12 cellular contexts compared by ENCODE assay signal in genomic region chr18:57447154-57447621, GRCh38. TPM values are rescaled to one million over a fixed set of nuclear protein-coding genes. Genes with fewer than 3 reads are reported as not detected.
A peak's percentile ranks its signal among the peaks of the same experiment; 100 is the strongest.
DNase-seq lines count a peak whose midpoint lies in the region; ATAC-seq and TF ChIP-seq lines count a peak whose summit lies in the region.
"Had no signal": no experiment of that assay in that cellular context is flagged by ENCODE, and none has a peak within 500 bp of the region (broad histone marks: within the 10 kb centered on the region; RNA-seq: fewer than 3 reads in every experiment).

No MANE protein-coding gene starts in this region.

- no peak overlapping the region for H3K23ac ChIP-seq in neuronal stem cell (ENCODE audit: low read depth, low read length, poor library complexity)

- H3K4me1 Mint-ChIP-seq in endodermal cell = peaks cover 4% of the 10 kb centered on the region
- H3K4me1 Mint-ChIP-seq: stimulated activated naive B cell treated with anti-CD40 and anti-IgM and Interleukin-4, amounts not matched to agents 10 μg/mL and 1 μg/mL and 100 μg/mL, for 72 hours had no signal

- CTCF ChIA-PET in SK-N-SH (lab: Yijun Ruan, JAX) = interaction anchor here (1.2 to 2.1 kb wide), 4 partner anchors 10 to 675 kb away, joined by 4 to 6 read pairs (median 4); no protein-coding TSS in a partner anchor

- no peak overlapping the region for H3K27ac Mint-ChIP-seq in endodermal cell
- H3K27ac Mint-ChIP-seq: stimulated activated naive B cell treated with anti-CD40 and anti-IgM and Interleukin-4, amounts not matched to agents 10 μg/mL and 1 μg/mL and 100 μg/mL, for 72 hours; T-helper 1 cell treated with Interleukin-12 subunit alpha and Interleukin-12 subunit beta and Interleukin-4 antibody, amounts not matched to agents 30 μg/mL and 1 μg/mL, for 36 hours had no signal

- DNase-seq in SK-N-SH (no peak), NCI-H146 treated with DMSO at 0.1 percent for 48 hours (lab: John Stamatoyannopoulos, UW; ENCODE audit: unreplicated experiment) (peak; percentile 89), endodermal cell (peak; percentile 95), neuronal stem cell (ENCODE audit: low spot score) (peak; percentile 85)
- DNase-seq in stimulated activated CD4-positive, alpha-beta T cell treated with anti-CD3 and anti-CD28 coated beads, Interleukin-4, amount 100 ng/mL, for 1 hour = no peak
- DNase-seq: NCI-H1092 treated with DMSO at 0.1 percent for 48 hours; stimulated activated naive B cell treated with anti-CD40 and anti-IgM and Interleukin-4, amounts not matched to agents 10 μg/mL and 1 μg/mL and 100 μg/mL, for 72 hours had no signal

- no peaks in the 10 kb centered on the region for H3K36me3 Mint-ChIP-seq in endodermal cell (ENCODE audit: low read depth)
- H3K36me3 Mint-ChIP-seq: stimulated activated naive B cell treated with anti-CD40 and anti-IgM and Interleukin-4, amounts not matched to agents 10 μg/mL and 1 μg/mL and 100 μg/mL, for 72 hours had no signal

- H3K4me1 ChIP-seq in SK-N-SH (ENCODE audit: control insufficient read depth in 1 of 2, insufficient read depth in 2 of 2, low read depth in 1 of 2, low read length in 1 of 2) (peaks cover 0 to 8% of the 10 kb centered on the region in 2 experiments; a peak in 2 of 4 replicates), endodermal cell (ENCODE audit: control insufficient read depth, insufficient read depth, low read length) (no peaks in the 10 kb centered on the region), neuronal stem cell (ENCODE audit: control insufficient read depth in 2 of 2, insufficient read depth in 1 of 2, low read depth in 1 of 2, low read length in 2 of 2) (peaks cover 2 to 4% of the 10 kb centered on the region in 2 donors)
- H3K4me1 ChIP-seq: adrenal gland had no signal

- TF ChIP-seq CTCF in SK-N-SH (IDR thresholded peaks at IDR 0.05) (no peak), endodermal cell (conservative IDR thresholded peaks at IDR 0.05) (peak; percentile 68)

- WGBS in SK-N-SH (ENCODE audit: low lambda C conversion rate) = 94% methylated on average over 14 of the region's 14 CpGs
- 4 to 11% methylated on average over 7 to 14 of the region's 14 CpGs for WGBS in endodermal cell (ENCODE audit: insufficient coverage in 1 of 2, insufficient read length in 1 of 2), 2 experiments
- WGBS in neuronal stem cell (ENCODE audit: extremely low coverage in 2 of 2, insufficient read length in 2 of 2, insufficient replicate concordance in 1 of 2), 2 donors = no CpG with 5 or more reads among the region's 14 CpGs

- H3K9me2 ChIP-seq in SK-N-SH = no peaks in the 10 kb centered on the region

- no peak overlapping the region for H2BK12ac ChIP-seq in neuronal stem cell (ENCODE audit: low read length)

- H3K9ac ChIP-seq in SK-N-SH = no peak overlapping the region
- H3K9ac ChIP-seq in endodermal cell (ENCODE audit: extremely low read depth, low read length, poor library complexity, severe bottlenecking) = no peak overlapping the region
- H3K9ac ChIP-seq in neuronal stem cell (ENCODE audit: low read depth, low read length, poor library complexity) = no peak overlapping the region

- no peaks in the 10 kb centered on the region for H4K20me1 ChIP-seq in SK-N-SH (ENCODE audit: insufficient read depth)

- no peak overlapping the region for H2AK5ac ChIP-seq in neuronal stem cell (ENCODE audit: low read depth, low read length)

- H3K79me1 ChIP-seq in neuronal stem cell (ENCODE audit: low read depth, low read length) = no peaks in the 10 kb centered on the region

- H3K79me2 ChIP-seq in SK-N-SH (ENCODE audit: insufficient read depth) = no peaks in the 10 kb centered on the region

- H4K8ac ChIP-seq in neuronal stem cell (ENCODE audit: low read depth, low read length) = no peak overlapping the region

- H3K27ac ChIP-seq in SK-N-SH (ENCODE audit: low read depth in 2 of 2, low read length in 1 of 2) (no peak overlapping the region), endodermal cell (ENCODE audit: low read depth, low read length) (no peak overlapping the region), neuronal stem cell (replicated peaks; ENCODE audit: low read length) (no peak overlapping the region)
- H3K27ac ChIP-seq: adrenal gland had no signal

- H3K4ac ChIP-seq in neuronal stem cell (ENCODE audit: low read length) = no peak overlapping the region

- H3K9me3 Mint-ChIP-seq in endodermal cell = no peaks in the 10 kb centered on the region
- H3K9me3 Mint-ChIP-seq: stimulated activated naive B cell treated with anti-CD40 and anti-IgM and Interleukin-4, amounts not matched to agents 10 μg/mL and 1 μg/mL and 100 μg/mL, for 72 hours; T-helper 1 cell treated with Interleukin-12 subunit alpha and Interleukin-12 subunit beta and Interleukin-4 antibody, amounts not matched to agents 30 μg/mL and 1 μg/mL, for 36 hours had no signal

- H3K4me3 Mint-ChIP-seq in endodermal cell = no peak overlapping the region
- H3K4me3 Mint-ChIP-seq: stimulated activated naive B cell treated with anti-CD40 and anti-IgM and Interleukin-4, amounts not matched to agents 10 μg/mL and 1 μg/mL and 100 μg/mL, for 72 hours; T-helper 1 cell treated with Interleukin-12 subunit alpha and Interleukin-12 subunit beta and Interleukin-4 antibody, amounts not matched to agents 30 μg/mL and 1 μg/mL, for 36 hours had no signal

- H3K27me3 ChIP-seq in SK-N-SH (ENCODE audit: insufficient read depth) = no peaks in the 10 kb centered on the region
- H3K27me3 ChIP-seq in endodermal cell (ENCODE audit: control insufficient read depth, insufficient read depth, low read length, poor library complexity, severe bottlenecking) = peaks cover 42% of the 10 kb centered on the region
- H3K27me3 ChIP-seq in neuronal stem cell (ENCODE audit: control insufficient read depth in 3 of 3, insufficient read depth in 3 of 3, low read depth in 1 of 3, low read length in 3 of 3) = peaks cover 0 to 15% (median 12%) of the 10 kb centered on the region in 3 experiments

- POLR2A ChIA-PET in SK-N-SH (lab: Yijun Ruan, JAX) = no interaction called here

- ATAC-seq in SK-N-SH treated with all-trans-retinoic acid at 6 μM for 48 hours = no peak
- no peak for ATAC-seq in GM19395 (IDR thresholded peaks at IDR 0.05; ENCODE audit: unreplicated experiment)
- no peak for ATAC-seq in HG03196 (IDR thresholded peaks at IDR 0.05; ENCODE audit: unreplicated experiment)
- ATAC-seq: stimulated activated naive B cell treated with anti-CD40 and anti-IgM and Interleukin-4, amounts not matched to agents 10 μg/mL and 1 μg/mL and 100 μg/mL, for 72 hours had no signal

- H3K27me3 Mint-ChIP-seq in endodermal cell (ENCODE audit: insufficient read depth) = peaks cover 56% of the 10 kb centered on the region

- no peak overlapping the region for H2AFZ ChIP-seq in SK-N-SH (ENCODE audit: low read depth)
- no peak overlapping the region for H2AFZ ChIP-seq in neuronal stem cell (ENCODE audit: low read length)

- no peak for TF ChIP-seq EP300 in SK-N-SH (IDR thresholded peaks at IDR 0.05; ENCODE audit: borderline replicate concordance in 1 of 2, low read depth in 1 of 2, low read length in 1 of 2)

- no peak overlapping the region for H2BK120ac ChIP-seq in neuronal stem cell (ENCODE audit: low read depth, low read length)

- H2BK5ac ChIP-seq in neuronal stem cell (ENCODE audit: low read length) = no peak overlapping the region

- H2BK15ac ChIP-seq in neuronal stem cell (ENCODE audit: low read length) = no peak overlapping the region

- H3F3A ChIP-seq in SK-N-SH (replicated peaks; ENCODE audit: insufficient read depth) = no peaks in the 10 kb centered on the region

- H3K4me2 ChIP-seq in SK-N-SH (no peak overlapping the region), neuronal stem cell (ENCODE audit: insufficient read depth, low read length, poor library complexity, severe bottlenecking) (no peak overlapping the region)

- H3K9me3 ChIP-seq in SK-N-SH (no peaks in the 10 kb centered on the region), endodermal cell (ENCODE audit: control insufficient read depth, low read length) (no peaks in the 10 kb centered on the region), neuronal stem cell (replicated peaks in 1 of 2; ENCODE audit: control insufficient read depth in 2 of 2, insufficient read depth in 1 of 2, low read depth in 1 of 2, low read length in 2 of 2) (peaks cover 0 to 2% of the 10 kb centered on the region in 2 donors)
- H3K9me3 ChIP-seq: adrenal gland had no signal

- no peaks in the 10 kb centered on the region for H3K36me3 ChIP-seq in SK-N-SH (replicated peaks in 1 of 2; ENCODE audit: control insufficient read depth in 1 of 2, insufficient read depth in 2 of 2, low read length in 1 of 2)
- no peaks in the 10 kb centered on the region for H3K36me3 ChIP-seq in endodermal cell (ENCODE audit: control insufficient read depth, insufficient read depth, low read length)
- H3K36me3 ChIP-seq in neuronal stem cell (replicated peaks in 1 of 2; ENCODE audit: control insufficient read depth in 2 of 2, insufficient read depth in 2 of 2, low read length in 2 of 2) = no peaks in the 10 kb centered on the region
- H3K36me3 ChIP-seq: adrenal gland had no signal

- no peak overlapping the region for H4K91ac ChIP-seq in neuronal stem cell (ENCODE audit: low read depth, low read length, poor library complexity)

- no peak overlapping the region for H3K4me3 ChIP-seq in SK-N-SH (ENCODE audit: low read depth in 2 of 2, low read length in 1 of 2)
- no peak overlapping the region for H3K4me3 ChIP-seq in endodermal cell (ENCODE audit: low read length)
- H3K4me3 ChIP-seq in neuronal stem cell (ENCODE audit: low read length in 2 of 2) = no peak overlapping the region
- H3K4me3 ChIP-seq: adrenal gland had no signal

- H3K18ac ChIP-seq in neuronal stem cell (ENCODE audit: low read length) = no peak overlapping the region

- no peak overlapping the region for H3K14ac ChIP-seq in neuronal stem cell (ENCODE audit: low read length)

- TF ChIP-seq RAD21 in SK-N-SH (IDR thresholded peaks at IDR 0.05; ENCODE audit: low read length) = no peak

RNA-seq across cellular contexts. Expression of gene ONECUT2, which starts 12.0 kb away (rescaled TPM):
- polyA plus RNA-seq in SK-N-SH (2012; rRNA removed) = 0.10 and 0.16 TPM in 2 replicates
- polyA plus RNA-seq in SK-N-SH (2012; cell fraction: cytosol; rRNA removed) = 0.13 and 0.16 TPM in 2 replicates
- 0.15 and 0.26 TPM in 2 replicates for polyA plus RNA-seq in SK-N-SH (2012; cell fraction: nucleus; rRNA removed)
- total RNA-seq in endodermal cell = 1 to 10 TPM; 1.9 to 3.6 TPM
- polyA plus RNA-seq in endodermal cell (2013, experiment 1 of 2) = 3.3 TPM
- 3.4 TPM for polyA plus RNA-seq in endodermal cell (2013, experiment 2 of 2)
- 0.31 TPM for polyA plus RNA-seq in neuronal stem cell (2013, experiment 1 of 2)
- 0.33 TPM for polyA plus RNA-seq in neuronal stem cell (2013, experiment 2 of 2)

Comparison
In these comparisons a context has a peak if more than half of its experiments do, and no peak if none do; other contexts are left out.
1. DNase-seq: peak in NCI-H146 treated with DMSO at 0.1 percent for 48 hours (single experiment), endodermal cell (single experiment) and neuronal stem cell (single experiment); none in SK-N-SH (single experiment) and stimulated activated CD4-positive, alpha-beta T cell treated with anti-CD3 and anti-CD28 coated beads, Interleukin-4, amount 100 ng/mL, for 1 hour (single experiment).